ENCODE assay signal across 11 cellular contexts in genomic region chr4:108683479-108683878, GRCh38. TPM values are rescaled to one million over a fixed set of nuclear protein-coding genes. Genes with fewer than 3 reads are reported as not detected.
A peak's percentile ranks its signal among the peaks of the same experiment; 100 is the strongest.
DNase-seq lines count a peak whose midpoint lies in the region; ATAC-seq and TF ChIP-seq lines count a peak whose summit lies in the region.
"Had no signal": no experiment of that assay in that cellular context is flagged by ENCODE, and none has a peak within 500 bp of the region (broad histone marks: within the 10 kb centered on the region; RNA-seq: fewer than 3 reads in every experiment).

No MANE protein-coding gene starts in this region.

- no peaks in the 10 kb centered on the region for H3K27me3 Mint-ChIP-seq in activated CD4-positive, alpha-beta memory T cell treated with anti-CD3 and anti-CD28 coated beads for 36 hours

- H2AFZ ChIP-seq in Karpas-422 (ENCODE audit: low read length) (no peak overlapping the region), neural cell (ENCODE audit: low read depth, low read length) (no peak overlapping the region)

- TF ChIP-seq CTCF in neural cell (IDR thresholded peaks at IDR 0.05; ENCODE audit: poor library complexity, severe bottlenecking) = peak; percentile 64

- no peak overlapping the region for H3K4me3 Mint-ChIP-seq in activated CD4-positive, alpha-beta memory T cell treated with anti-CD3 and anti-CD28 coated beads for 36 hours
- H3K4me3 Mint-ChIP-seq: T-helper 1 cell treated with Interleukin-12 subunit alpha and Interleukin-12 subunit beta and Interleukin-4 antibody, amounts not matched to agents 30 μg/mL and 1 μg/mL, for 36 hours had no signal

- H3K4me2 ChIP-seq in Karpas-422 (ENCODE audit: low read depth, low read length, poor library complexity, severe bottlenecking) (no peak overlapping the region), neural cell (ENCODE audit: low read length) (no peak overlapping the region)

- H3K79me2 ChIP-seq in Karpas-422 (ENCODE audit: low read length) = no peaks in the 10 kb centered on the region
- H3K79me2 ChIP-seq in neural cell (replicated peaks; ENCODE audit: insufficient read depth, low read length) = no peaks in the 10 kb centered on the region

- no peaks in the 10 kb centered on the region for H3K4me1 Mint-ChIP-seq in activated CD4-positive, alpha-beta memory T cell treated with anti-CD3 and anti-CD28 coated beads for 36 hours (ENCODE audit: low read depth)

- no peak overlapping the region for H3K4me3 ChIP-seq in Karpas-422 (ENCODE audit: low read length)
- H3K4me3 ChIP-seq in neural cell (ENCODE audit: low read length) = no peak overlapping the region

- H3K27me3 ChIP-seq in Karpas-422 (ENCODE audit: low read length) (no peaks in the 10 kb centered on the region), neural cell (ENCODE audit: insufficient read depth, low read depth, low read length) (no peaks in the 10 kb centered on the region)

- ATAC-seq in GM19467 (IDR thresholded peaks at IDR 0.05; ENCODE audit: unreplicated experiment) = no peak

- no peaks in the 10 kb centered on the region for H3K36me3 ChIP-seq in Karpas-422 (ENCODE audit: insufficient read depth, low read length)
- no peaks in the 10 kb centered on the region for H3K36me3 ChIP-seq in neural cell (ENCODE audit: insufficient read depth, low read length)

- no peaks in the 10 kb centered on the region for H3K4me1 ChIP-seq in Karpas-422 (ENCODE audit: low read length)

- no peaks in the 10 kb centered on the region for H3F3A ChIP-seq in neural cell (ENCODE audit: insufficient read depth, low read length, poor library complexity, severe bottlenecking)

- no peak for TF ChIP-seq EP300 in neural cell (conservative IDR thresholded peaks at IDR 0.05; ENCODE audit: poor library complexity, severe bottlenecking)

- no peaks in the 10 kb centered on the region for H3K9me2 ChIP-seq in Karpas-422 (replicated peaks; ENCODE audit: insufficient read depth, low read length)
- H3K9me2 ChIP-seq in neural cell (ENCODE audit: insufficient read depth, low read length) = no peaks in the 10 kb centered on the region

- intact Hi-C loops in activated CD4-positive, alpha-beta memory T cell treated with anti-CD3 and anti-CD28 coated beads for 36 hours (cut with micrococcal nuclease) = loop anchor here (1.0 kb wide), 1 partner anchor 723 kb away; no protein-coding TSS in a partner anchor

- H3K9me3 Mint-ChIP-seq in activated CD4-positive, alpha-beta memory T cell treated with anti-CD3 and anti-CD28 coated beads for 36 hours = no peaks in the 10 kb centered on the region
- H3K9me3 Mint-ChIP-seq: T-helper 1 cell treated with Interleukin-12 subunit alpha and Interleukin-12 subunit beta and Interleukin-4 antibody, amounts not matched to agents 30 μg/mL and 1 μg/mL, for 36 hours had no signal

- no peak overlapping the region for H3K9ac ChIP-seq in Karpas-422 (ENCODE audit: low read length)
- no peak overlapping the region for H3K9ac ChIP-seq in neural cell (ENCODE audit: low read length)

- no peak overlapping the region for H3K27ac ChIP-seq in Karpas-422 (ENCODE audit: low read length)
- H3K27ac ChIP-seq in neural cell (ENCODE audit: low read length) = no peak overlapping the region
- H3K27ac ChIP-seq: epithelial cell of prostate had no signal

- no peaks in the 10 kb centered on the region for H3K36me3 Mint-ChIP-seq in activated CD4-positive, alpha-beta memory T cell treated with anti-CD3 and anti-CD28 coated beads for 36 hours

- CTCF ChIA-PET in activated CD4-positive, alpha-beta memory T cell treated with anti-CD3 and anti-CD28 coated beads for 36 hours (lab: Charles Lee) = no interaction called here

- H3K9me3 ChIP-seq in Karpas-422 (ENCODE audit: low read length) (no peaks in the 10 kb centered on the region), neural cell (ENCODE audit: low read length) (no peaks in the 10 kb centered on the region)

- DNase-seq in G401 (ENCODE audit: low spot score) (peak; percentile 16), Karpas-422 (peak; percentile 76), cerebellar cortex (ENCODE audit: low spot score) (peak; percentile 25), COR-L47 (lab: John Stamatoyannopoulos, UW) (no peak), mucosa of gallbladder (ENCODE audit: low spot score) (no peak)
- no peak for DNase-seq in activated CD4-positive, alpha-beta memory T cell treated with anti-CD3 and anti-CD28 coated beads for 36 hours
- DNase-seq: GOT3 had no signal

- POLR2A ChIA-PET in activated CD4-positive, alpha-beta memory T cell treated with anti-CD3 and anti-CD28 coated beads for 36 hours (lab: Charles Lee) = no interaction called here

- peak; percentile 68 for TF ChIP-seq RAD21 in neural cell (conservative IDR thresholded peaks at IDR 0.05)

- in situ Hi-C loops in G401 (cut with HindIII; ENCODE audit: low sequenced_read_pairs) = no loop called here

- no peaks in the 10 kb centered on the region for H4K20me1 ChIP-seq in Karpas-422 (ENCODE audit: insufficient read depth, low read depth, low read length)
- H4K20me1 ChIP-seq in neural cell (ENCODE audit: insufficient read depth) = no peaks in the 10 kb centered on the region

- H3K27ac Mint-ChIP-seq in activated CD4-positive, alpha-beta memory T cell treated with anti-CD3 and anti-CD28 coated beads for 36 hours = no peak overlapping the region
- H3K27ac Mint-ChIP-seq: T-helper 1 cell treated with Interleukin-12 subunit alpha and Interleukin-12 subunit beta and Interleukin-4 antibody, amounts not matched to agents 30 μg/mL and 1 μg/mL, for 36 hours had no signal

TF ChIP-seq in neural cell, 6 proteins besides CTCF, POLR2A, EP300 and RAD21:
- TF ChIP-seq EZH2 (IDR thresholded peaks at IDR 0.05; ENCODE audit: borderline replicate concordance, insufficient read depth, low read length, poor library complexity, severe bottlenecking) (no peak), POLR2AphosphoS5 (IDR thresholded peaks at IDR 0.05) (no peak), SMC3 (conservative IDR thresholded peaks at IDR 0.05; ENCODE audit: poor library complexity) (peak; percentile 78)
TF ChIP-seq in neural cell: peak in this region for 1.

RNA-seq across cellular contexts. Expression of gene OSTC, which starts 33.1 kb away (rescaled TPM):
- 94.7 and 100 TPM in 2 replicates for total RNA-seq in G401 (2014; rRNA removed; shearing (Covaris generic))
- total RNA-seq in Karpas-422 (2014; rRNA removed; shearing (Covaris generic); ENCODE audit: low replicate concordance) = 79.4 and 158 TPM in 2 replicates
- 117 and 128 TPM in 2 replicates for polyA plus RNA-seq in neural cell
- 55.9 and 57.2 TPM in 2 replicates for polyA minus RNA-seq in neural cell
- 73.7 TPM for total RNA-seq in mucosa of gallbladder
- total RNA-seq in activated CD4-positive, alpha-beta memory T cell treated with anti-CD3 and anti-CD28 coated beads for 36 hours = 10 to 100 TPM; 74.3 to 76.6 TPM

Comparison
In these comparisons a context has a peak if more than half of its experiments do, and no peak if none do; other contexts are left out.
1. DNase-seq: peak in G401 (single experiment), Karpas-422 (single experiment) and cerebellar cortex (single experiment); none in COR-L47 (single experiment), mucosa of gallbladder (single experiment) and activated CD4-positive, alpha-beta memory T cell treated with anti-CD3 and anti-CD28 coated beads for 36 hours (single experiment).